Comparison of ENCODE assay signal across 8 cellular contexts in the genomic region with DNA sequence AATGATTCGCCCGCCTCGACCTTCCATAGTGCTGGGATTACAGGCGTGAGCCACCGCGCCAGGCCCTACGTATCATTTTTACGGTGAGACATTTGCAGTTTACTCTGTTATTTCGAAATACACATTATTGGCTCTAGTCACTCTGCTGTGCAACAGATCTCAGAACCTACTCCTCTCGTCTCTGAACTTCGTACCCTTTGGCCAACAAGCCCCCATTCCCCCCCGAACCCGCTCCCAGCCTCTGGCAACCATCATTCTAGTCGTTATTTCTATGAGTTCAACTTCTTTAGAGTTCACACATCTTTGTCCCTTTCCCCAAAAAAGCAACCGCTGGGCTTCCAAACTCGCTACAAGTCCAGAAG. TPM values are rescaled to one million over a fixed set of nuclear protein-coding genes. Genes with fewer than 3 reads are reported as not detected.
DNase-seq lines count a peak whose midpoint lies in the region; TF ChIP-seq lines count a peak whose summit lies in the region.

No MANE protein-coding gene starts in this region.

- peak overlapping the region; percentile 78 to 86 for H3K27ac ChIP-seq in ascending aorta

- intact Hi-C loops in ascending aorta (cut with DNase I) = loop anchor here (1.0 to 5.0 kb wide), 4 partner anchors 33 to 479 kb away; partner anchors contain the start of genes DNAJC25, GNG10 and UGCG

- H3K36me3 ChIP-seq in ascending aorta (peaks cover 6 to 29% of the 10 kb centered on the region in 2 donors), iPS-15b (ENCODE audit: control insufficient read depth, insufficient read depth, low read length) (peaks cover 6% of the 10 kb centered on the region), skeletal muscle satellite cell (ENCODE audit: insufficient read depth, low read length) (peaks cover 26% of the 10 kb centered on the region)

- H3K4me1 ChIP-seq in ascending aorta = peaks cover 0 to 7% of the 10 kb centered on the region in 2 donors
- no peaks in the 10 kb centered on the region for H3K4me1 ChIP-seq in iPS-15b (ENCODE audit: control insufficient read depth, insufficient read depth, low read length)
- H3K4me1 ChIP-seq in skeletal muscle satellite cell (ENCODE audit: control insufficient read depth, insufficient read depth, low read length) = peaks cover 16% of the 10 kb centered on the region

- H3K9ac ChIP-seq in iPS-15b (ENCODE audit: low read depth, low read length) (no peak overlapping the region), skeletal muscle satellite cell (ENCODE audit: low read depth, low read length) (peak overlapping the region; percentile 82)

- peak overlapping the region; percentile 74 to 85 for H3K4me3 ChIP-seq in ascending aorta
- peak overlapping the region; percentile 66 for H3K4me3 ChIP-seq in iPS-15b (ENCODE audit: low read depth, low read length)
- H3K4me3 ChIP-seq in skeletal muscle satellite cell (ENCODE audit: low read length) = peak overlapping the region; percentile 83

- no peak for TF ChIP-seq CTCF in ascending aorta (IDR thresholded peaks at IDR 0.05)

- H3K9me3 ChIP-seq in ascending aorta = no peaks in the 10 kb centered on the region
- no peaks in the 10 kb centered on the region for H3K9me3 ChIP-seq in iPS-15b (ENCODE audit: control insufficient read depth, insufficient read depth, low read length)
- H3K9me3 ChIP-seq in skeletal muscle satellite cell (replicated peaks; ENCODE audit: low read length) = no peaks in the 10 kb centered on the region

- H3K27me3 ChIP-seq in ascending aorta (no peaks in the 10 kb centered on the region), iPS-15b (ENCODE audit: control insufficient read depth, insufficient read depth, low read length) (peaks cover 13% of the 10 kb centered on the region), skeletal muscle satellite cell (ENCODE audit: control insufficient read depth, insufficient read depth, low read length) (no peaks in the 10 kb centered on the region)

- H3K4me2 ChIP-seq in skeletal muscle satellite cell (ENCODE audit: low read length) = peak overlapping the region; percentile 81

- DNase-seq in NCI-H1092 treated with DMSO at 0.1 percent for 48 hours (lab: John Stamatoyannopoulos, UW) (peak; percentile 14), NCI-H1092 (lab: John Stamatoyannopoulos, UW) (no peak), M059J (ENCODE audit: low read depth) (peak; percentile 53), ascending aorta (ENCODE audit: low spot score in 2 of 2) (peak; percentile 11 to 74), ureter (ENCODE audit: low spot score) (no peak), SHP77 treated with DMSO at 0.1 percent for 48 hours (lab: John Stamatoyannopoulos, UW) (no peak)

RNA-seq across cellular contexts. Expression of gene PTGR1, which starts 0.7 kb away (rescaled TPM):
- total RNA-seq in M059J (2014; rRNA removed; shearing (Covaris generic)) = 102 and 111 TPM in 2 replicates
- 86.2 TPM for total RNA-seq in ascending aorta
- 53.5 and 75.5 TPM in 2 replicates for total RNA-seq in skeletal muscle satellite cell (2012; rRNA removed)
- total RNA-seq in ureter = 399 TPM

RNA-seq across cellular contexts. Expression of gene DNAJC25, which starts 32.4 kb away (rescaled TPM):
- total RNA-seq in M059J (2014; rRNA removed; shearing (Covaris generic)) = 11.4 and 14.2 TPM in 2 replicates
- total RNA-seq in ascending aorta = 2.2 TPM
- total RNA-seq in skeletal muscle satellite cell (2012; rRNA removed) = 7.6 and 9.8 TPM in 2 replicates
- 9.8 TPM for total RNA-seq in ureter

Comparison
In these comparisons a context has a peak if more than half of its experiments do, and no peak if none do; other contexts are left out.
1. DNase-seq: peak in NCI-H1092 treated with DMSO at 0.1 percent for 48 hours (single experiment), M059J (single experiment) and ascending aorta (2 of 2); none in NCI-H1092 (single experiment), ureter (single experiment) and SHP77 treated with DMSO at 0.1 percent for 48 hours (single experiment).
2. Peak in every context shown above with its lines, with median percentiles within 50 percentile points of each other: H3K4me3 ChIP-seq.